In the genomic region with DNA sequence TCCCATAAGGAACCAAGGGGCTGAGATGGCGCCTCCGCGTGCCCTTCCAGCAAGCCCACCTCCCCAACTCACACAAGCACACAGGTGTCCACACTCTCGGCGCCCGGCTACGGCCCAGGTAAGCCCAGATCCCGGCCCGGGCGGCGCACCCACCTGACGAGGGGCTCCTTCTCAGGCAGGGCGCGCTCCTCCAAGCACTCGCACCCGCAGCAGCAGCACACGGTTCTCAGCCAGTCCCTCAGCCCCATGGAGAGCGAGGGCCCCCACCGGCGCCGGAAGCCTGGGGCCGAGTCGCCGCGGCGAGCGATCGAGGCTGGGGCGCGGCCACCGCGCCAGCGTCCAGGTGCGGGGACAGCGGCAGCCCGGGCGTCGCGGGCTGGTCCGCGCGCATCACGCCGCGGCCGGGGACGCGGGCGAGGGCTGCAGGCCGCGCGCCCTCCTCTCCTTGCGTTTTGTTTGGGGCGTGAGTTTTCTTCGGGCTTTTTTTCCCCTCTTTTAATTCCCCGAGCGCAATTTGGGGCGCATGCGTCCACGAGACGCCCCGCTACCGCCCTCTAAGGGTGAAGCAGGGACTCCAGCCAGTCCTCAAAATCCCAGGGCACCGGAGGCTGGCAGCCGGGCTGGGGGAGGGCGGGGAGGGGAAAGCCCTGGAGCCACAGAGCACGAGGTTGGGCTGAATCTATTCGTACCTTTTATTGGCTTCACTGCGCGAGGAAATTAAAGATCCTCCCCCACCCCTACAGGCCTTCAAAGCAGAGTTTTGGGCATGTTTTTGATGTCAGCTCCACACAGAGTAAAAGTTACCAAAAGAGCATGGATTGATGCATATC, we compare ENCODE assay signal across 1 cellular context.
TF ChIP-seq lines count a peak whose summit lies in the region.

A gene with protein sequence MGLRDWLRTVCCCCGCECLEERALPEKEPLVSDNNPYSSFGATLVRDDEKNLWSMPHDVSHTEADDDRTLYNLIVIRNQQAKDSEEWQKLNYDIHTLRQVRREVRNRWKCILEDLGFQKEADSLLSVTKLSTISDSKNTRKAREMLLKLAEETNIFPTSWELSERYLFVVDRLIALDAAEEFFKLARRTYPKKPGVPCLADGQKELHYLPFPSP (minus strand): TSS at position 472 of the 830 bp plus-strand sequence. CDS start 224 bp downstream, at position 248.

TF ChIP-seq in HEK293, 187 proteins besides CTCF, POLR2A, EP300 and RAD21 (continued from another document):
- TF ChIP-seq ZBTB20 (tag by site-specific recombination; IDR thresholded peaks at IDR 0.05) (peak; percentile 39; the same call in 1 of the 2 replicates), ZSCAN16 (tag by site-specific recombination; IDR thresholded peaks at IDR 0.05) (no peak), ZNF560 (tag by site-specific recombination; IDR thresholded peaks at IDR 0.05; ENCODE audit: borderline replicate concordance) (no peak)
- TF ChIP-seq, protein P1, sequence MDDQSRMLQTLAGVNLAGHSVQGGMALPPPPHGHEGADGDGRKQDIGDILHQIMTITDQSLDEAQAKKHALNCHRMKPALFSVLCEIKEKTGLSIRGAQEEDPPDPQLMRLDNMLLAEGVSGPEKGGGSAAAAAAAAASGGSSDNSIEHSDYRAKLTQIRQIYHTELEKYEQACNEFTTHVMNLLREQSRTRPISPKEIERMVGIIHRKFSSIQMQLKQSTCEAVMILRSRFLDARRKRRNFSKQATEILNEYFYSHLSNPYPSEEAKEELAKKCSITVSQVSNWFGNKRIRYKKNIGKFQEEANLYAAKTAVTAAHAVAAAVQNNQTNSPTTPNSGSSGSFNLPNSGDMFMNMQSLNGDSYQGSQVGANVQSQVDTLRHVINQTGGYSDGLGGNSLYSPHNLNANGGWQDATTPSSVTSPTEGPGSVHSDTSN (CRISPR knock-in tag; IDR thresholded peaks at IDR 0.05): no peak
